Comparison of ENCODE assay signal across 7 cellular contexts in the genomic region with DNA sequence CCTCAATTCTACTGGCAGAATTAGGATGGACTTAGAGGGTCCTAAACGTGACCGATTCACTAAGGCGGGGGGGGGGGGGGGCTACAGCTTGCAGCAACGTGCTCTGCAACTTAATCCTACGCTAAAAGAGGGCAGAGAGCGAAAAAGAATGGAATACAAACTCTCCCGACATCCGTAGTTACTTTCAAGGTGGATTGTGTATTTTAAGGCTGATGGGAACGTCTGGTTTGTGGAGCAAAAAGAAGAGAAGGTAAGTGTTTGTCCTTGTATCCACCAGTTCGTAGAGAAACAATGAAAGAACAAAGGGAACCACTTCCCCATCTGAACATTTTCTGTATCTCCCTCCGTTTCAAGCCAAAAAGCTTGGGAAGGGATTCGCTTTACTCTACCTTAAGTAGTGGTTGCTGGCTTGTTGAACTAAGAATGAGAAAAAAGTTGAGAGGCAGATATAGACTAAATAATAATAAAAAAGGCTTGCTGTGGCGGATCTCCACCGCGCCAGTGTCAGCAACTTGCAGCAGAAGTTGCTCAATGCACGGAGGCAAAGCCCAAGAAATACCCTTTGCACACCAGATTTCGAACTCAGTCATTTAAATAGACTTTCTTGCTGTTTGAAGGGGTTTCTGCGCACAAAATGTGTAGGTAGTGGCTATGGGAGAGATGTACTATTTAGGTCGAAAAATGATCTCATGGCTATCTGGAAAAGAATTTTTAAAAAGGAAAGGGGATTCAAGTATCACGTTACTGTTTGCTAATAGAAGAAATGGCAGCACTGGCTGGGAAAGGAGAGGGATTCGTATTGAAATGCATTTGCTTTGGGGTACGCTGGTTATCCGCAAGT.
DNase-seq lines count a peak whose midpoint lies in the region; ATAC-seq and TF ChIP-seq lines count a peak whose summit lies in the region.

No MANE protein-coding gene starts in this region.

- no peaks in the 10 kb centered on the region for H3K9me3 ChIP-seq in ES-I3 (ENCODE audit: control insufficient read depth, insufficient read depth, low read length)

- no peaks in the 10 kb centered on the region for H3K36me3 ChIP-seq in ES-I3 (ENCODE audit: insufficient read depth, low read length)

- TF ChIP-seq CTCF in astrocyte of the spinal cord (IDR thresholded peaks at IDR 0.05; ENCODE audit: low read depth, low read length), result no peak

- H3K9ac ChIP-seq in ES-I3 (ENCODE audit: low read depth, low read length), result peak overlapping the region; percentile 84

- in situ Hi-C loops in astrocyte of the spinal cord (cut with HindIII; ENCODE audit: low sequenced_read_pairs), result no loop called here

- H3K4me3 ChIP-seq in astrocyte of the spinal cord (ENCODE audit: low read depth, low read length), result peak overlapping the region; percentile 63

- DNase-seq in Kasumi-1 (lab: John Stamatoyannopoulos, UW) (peak; percentile 79 to 85), astrocyte of the spinal cord (ENCODE audit: low read depth, low spot score) (peak; percentile 81), kidney tubule cell (ENCODE audit: low spot score) (peak; percentile 45), superior temporal gyrus (ENCODE audit: extremely low spot score) (peak; percentile 78)

- ATAC-seq in GM19467 (IDR thresholded peaks at IDR 0.05; ENCODE audit: unreplicated experiment) (no peak), GM21529 (IDR thresholded peaks at IDR 0.05; ENCODE audit: unreplicated experiment) (no peak)

- H3K4me1 ChIP-seq in ES-I3 (ENCODE audit: insufficient read depth, low read length), result peaks cover 35% of the 10 kb centered on the region
